Comparison of ENCODE assay signal across 21 cellular contexts in the genomic region with DNA sequence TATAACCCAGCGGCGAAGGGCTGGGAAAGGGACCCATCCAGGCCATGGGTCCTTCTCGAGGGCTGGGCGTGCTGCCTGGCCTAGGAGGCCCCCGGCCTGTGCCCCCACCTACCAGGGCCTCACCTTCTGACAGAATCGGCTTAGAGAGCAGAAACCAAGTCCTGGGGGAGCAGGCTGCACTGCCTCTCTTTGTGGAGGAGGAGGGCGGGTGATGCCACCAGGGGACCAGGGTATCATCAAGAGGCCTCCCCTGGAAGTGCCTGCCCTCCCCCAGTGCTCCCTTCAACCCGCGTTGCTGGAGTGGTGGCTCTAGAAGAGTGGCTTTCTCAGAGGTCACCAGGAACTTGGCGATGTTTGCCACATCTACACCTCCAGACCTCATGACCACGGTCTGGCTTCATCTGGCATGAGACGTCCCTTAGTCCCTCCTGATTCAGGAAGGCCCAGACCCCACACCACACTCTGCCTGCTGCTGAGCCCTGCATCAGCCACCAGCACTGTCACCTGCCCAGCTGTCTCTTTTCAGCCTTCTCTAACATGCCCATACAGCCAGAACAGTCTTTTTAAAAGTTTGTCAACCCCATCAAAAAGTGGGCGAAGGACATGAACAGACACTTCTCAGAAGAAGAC. TPM values are rescaled to one million over a fixed set of nuclear protein-coding genes. Genes with fewer than 3 reads are reported as not detected.
"Had no signal": no experiment of that assay in that cellular context is flagged by ENCODE, and none has a peak within 500 bp of the region (broad histone marks: within the 10 kb centered on the region; RNA-seq: fewer than 3 reads in every experiment).

No MANE protein-coding gene starts in this region.

- ATAC-seq: naive thymus-derived CD8-positive, alpha-beta T cell; stimulated activated naive B cell treated with anti-CD40 and anti-IgM and Interleukin-4, amounts not matched to agents 10 μg/mL and 1 μg/mL and 100 μg/mL, for 72 hours had no signal

- H3K4me3 ChIP-seq: hepatocyte, sigmoid colon, skin epidermis, testis, transverse colon had no signal

- H3K36me3 ChIP-seq: sigmoid colon, transverse colon had no signal

- H3K9me3 Mint-ChIP-seq: naive thymus-derived CD8-positive, alpha-beta T cell; stimulated activated naive B cell treated with anti-CD40 and anti-IgM and Interleukin-4, amounts not matched to agents 10 μg/mL and 1 μg/mL and 100 μg/mL, for 72 hours; stimulated activated naive CD8-positive, alpha-beta T cell treated with anti-CD3 and anti-CD28 coated beads, Interleukin-15, amount 100 ng/mL, for 72 hours had no signal

- H3K4me1 ChIP-seq: sigmoid colon had no signal

- H3K9me3 ChIP-seq: sigmoid colon, testis, transverse colon had no signal

- H3K27ac ChIP-seq: hepatocyte, sigmoid colon, skin epidermis, testis, transverse colon had no signal

- H3K4me2 ChIP-seq: hepatocyte had no signal

- DNase-seq: central memory CD4-positive, alpha-beta T cell; foreskin melanocyte; head of caudate nucleus; mesendoderm; naive thymus-derived CD8-positive, alpha-beta T cell; sigmoid colon; stimulated activated CD4-positive, alpha-beta T cell treated with anti-CD3 and anti-CD28 coated beads, Interleukin-2, amount 100 ng/mL, for 24 hours; stimulated activated CD4-positive, alpha-beta T cell treated with anti-CD3 and anti-CD28 coated beads, Interleukin-4, amount 100 ng/mL, for 4 hours; stimulated activated naive B cell treated with anti-CD40 and anti-IgM and Interleukin-4, amounts not matched to agents 10 μg/mL and 1 μg/mL and 100 μg/mL, for 72 hours; stimulated activated naive CD8-positive, alpha-beta T cell treated with anti-CD3 and anti-CD28 coated beads, Interleukin-15, amount 100 ng/mL, for 72 hours; testis; transverse colon had no signal

- H3K36me3 Mint-ChIP-seq: naive thymus-derived CD8-positive, alpha-beta T cell; stimulated activated naive B cell treated with anti-CD40 and anti-IgM and Interleukin-4, amounts not matched to agents 10 μg/mL and 1 μg/mL and 100 μg/mL, for 72 hours had no signal

- H2AFZ ChIP-seq: hepatocyte had no signal

- H3K27me3 ChIP-seq: hepatocyte, testis had no signal

RNA-seq across cellular contexts. Expression of a gene that starts 31.9 kb away (rescaled TPM):
- total RNA-seq: hepatocyte; kidney epithelial cell; liver; lung microvascular endothelial cell; naive thymus-derived CD8-positive, alpha-beta T cell; omental fat pad; pulmonary artery endothelial cell; sigmoid colon; subcutaneous adipose tissue; transverse colon had no signal
- polyA plus RNA-seq: esophagus; liver; naive thymus-derived CD8-positive, alpha-beta T cell; sigmoid colon had no signal

RNA-seq across cellular contexts. Expression of a gene that starts 32.0 kb away (rescaled TPM):
- total RNA-seq: kidney epithelial cell, lung microvascular endothelial cell, pulmonary artery endothelial cell, transverse colon had no signal
- polyA plus RNA-seq: naive thymus-derived CD8-positive, alpha-beta T cell had no signal
